10 cellular contexts compared by ENCODE assay signal in genomic region chr4:139857021-139857420, GRCh38.
DNase-seq lines count a peak whose midpoint lies in the region; ATAC-seq and TF ChIP-seq lines count a peak whose summit lies in the region.
"Had no signal": no experiment of that assay in that cellular context is flagged by ENCODE, and none has a peak within 500 bp of the region (broad histone marks: within the 10 kb centered on the region; RNA-seq: fewer than 3 reads in every experiment).

No MANE protein-coding gene starts in this region.

- H3K4me1 Mint-ChIP-seq in activated T-helper 17 cell treated with anti-CD3 and anti-CD28 coated beads, Interleukin-2, amount 50 U/mL, for 72 hours = peaks cover 21% of the 10 kb centered on the region
- H3K4me1 Mint-ChIP-seq in natural killer cell = peaks cover 25 to 28% of the 10 kb centered on the region in 2 donors

- no peak for ATAC-seq in activated T-helper 17 cell treated with anti-CD3 and anti-CD28 coated beads, Interleukin-2, amount 50 U/mL, for 72 hours (replicated peaks)
- peak; percentile 75 to 96 (median 75) for ATAC-seq in natural killer cell
- ATAC-seq in GM19452 (IDR thresholded peaks at IDR 0.05; ENCODE audit: unreplicated experiment) = no peak

- H3K27ac Mint-ChIP-seq in activated T-helper 17 cell treated with anti-CD3 and anti-CD28 coated beads, Interleukin-2, amount 50 U/mL, for 72 hours = peak overlapping the region; percentile 20
- peak overlapping the region; percentile 77 to 86 for H3K27ac Mint-ChIP-seq in natural killer cell

- H3K9me3 Mint-ChIP-seq in activated T-helper 17 cell treated with anti-CD3 and anti-CD28 coated beads, Interleukin-2, amount 50 U/mL, for 72 hours = peaks cover 3% of the 10 kb centered on the region
- no peaks in the 10 kb centered on the region for H3K9me3 Mint-ChIP-seq in natural killer cell

- no peaks in the 10 kb centered on the region for H3K36me3 Mint-ChIP-seq in activated T-helper 17 cell treated with anti-CD3 and anti-CD28 coated beads, Interleukin-2, amount 50 U/mL, for 72 hours (ENCODE audit: low read depth)
- no peaks in the 10 kb centered on the region for H3K36me3 Mint-ChIP-seq in natural killer cell

- no peak for TF ChIP-seq CTCF in natural killer cell (IDR thresholded peaks at IDR 0.05)

- no peaks in the 10 kb centered on the region for H3K27me3 ChIP-seq in HAP-1 (ENCODE audit: low read depth)

- no peak overlapping the region for H3K4me3 Mint-ChIP-seq in activated T-helper 17 cell treated with anti-CD3 and anti-CD28 coated beads, Interleukin-2, amount 50 U/mL, for 72 hours
- peak overlapping the region; percentile 67 for H3K4me3 Mint-ChIP-seq in natural killer cell

- H3K4me1 ChIP-seq in HAP-1 = peaks cover 8% of the 10 kb centered on the region

- in situ Hi-C loops in HAP-1 (cut with MboI; ENCODE audit: low sequenced_read_pairs) = no loop called here

- intact Hi-C loops in natural killer cell (cut with micrococcal nuclease) = no loop called here

- H3K36me3 ChIP-seq in HAP-1 (replicated peaks) = no peaks in the 10 kb centered on the region

- peaks cover 27% of the 10 kb centered on the region for H3K27me3 Mint-ChIP-seq in activated T-helper 17 cell treated with anti-CD3 and anti-CD28 coated beads, Interleukin-2, amount 50 U/mL, for 72 hours
- H3K27me3 Mint-ChIP-seq in natural killer cell (ENCODE audit: low read depth in 2 of 2) = no peaks in the 10 kb centered on the region

- H3K4me3 ChIP-seq in HAP-1 = no peak overlapping the region

- H3K9me3 ChIP-seq in HAP-1 = no peaks in the 10 kb centered on the region

- DNase-seq in HAP-1 (ENCODE audit: low spot score in 2 of 2) = peak; percentile 37 to 57
- peak; percentile 51 for DNase-seq in NCI-H2196 treated with DMSO at 0.1 percent for 48 hours (lab: John Stamatoyannopoulos, UW; ENCODE audit: unreplicated experiment)
- DNase-seq in natural killer cell = no peak
- DNase-seq in GM19238 (ENCODE audit: insufficient read length, low spot score) = no peak
- no peak for DNase-seq in amniotic stem cell (lab: John Stamatoyannopoulos, UW)
- DNase-seq in EL = no peak
- DNase-seq: activated gamma-delta T cell, erythroblast had no signal

Comparison
In these comparisons a context has a peak if more than half of its experiments do, and no peak if none do; other contexts are left out.
1. DNase-seq: peak in HAP-1 (2 of 2) and NCI-H2196 treated with DMSO at 0.1 percent for 48 hours (single experiment); none in natural killer cell (single experiment), GM19238 (single experiment), amniotic stem cell (single experiment) and EL (single experiment).
2. ATAC-seq: peak in natural killer cell (3 of 3); none in activated T-helper 17 cell treated with anti-CD3 and anti-CD28 coated beads, Interleukin-2, amount 50 U/mL, for 72 hours (single experiment) and GM19452 (single experiment).